Comparison of ENCODE assay signal across 1 cellular context in the genomic region with DNA sequence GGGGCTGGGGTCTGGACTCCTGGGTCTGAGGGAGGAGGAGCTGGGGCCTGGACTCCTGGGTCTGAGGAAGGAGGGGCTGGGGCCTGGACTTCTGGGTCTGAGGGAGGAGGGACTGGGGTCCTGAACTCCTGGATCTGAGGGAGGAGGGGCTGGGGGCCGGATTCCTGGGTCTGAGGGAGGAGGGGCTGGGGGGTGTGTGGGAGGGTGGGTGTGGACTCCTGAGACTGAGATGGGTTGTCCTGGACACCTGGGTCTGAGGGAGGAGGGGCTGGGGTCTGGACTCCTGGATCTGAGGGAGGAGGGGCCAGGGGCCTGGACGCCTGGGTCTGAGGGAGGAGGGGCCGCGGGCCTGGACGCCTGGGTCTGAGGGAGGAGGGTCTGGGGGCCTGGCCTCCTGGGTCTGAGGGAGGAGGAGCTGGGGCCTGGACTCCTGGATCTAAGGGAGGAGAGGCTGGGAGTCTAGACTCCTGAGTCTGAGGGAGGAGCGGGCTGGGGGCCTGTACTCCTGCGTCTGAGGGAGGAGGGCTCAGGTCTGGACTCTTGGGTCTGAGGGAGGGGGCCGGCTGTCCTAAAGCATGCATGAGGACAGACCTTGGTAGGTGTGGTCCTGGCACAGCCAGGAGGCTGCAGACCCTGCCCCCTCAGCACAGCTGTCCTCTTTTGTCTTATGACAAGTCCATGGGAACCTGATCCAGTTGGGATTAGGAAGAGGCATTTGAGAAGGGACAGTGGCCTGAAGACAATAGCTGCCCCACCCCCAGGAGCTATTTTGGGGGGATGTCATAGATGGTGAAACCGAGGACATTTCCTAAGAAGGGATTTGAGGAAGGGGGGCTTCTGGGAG.
TF ChIP-seq lines count a peak whose summit lies in the region.

No MANE protein-coding gene starts in this region.

TF ChIP-seq in GM12891, 5 proteins besides CTCF, POLR2A, EP300 and RAD21:
- TF ChIP-seq POLR2AphosphoS5 (IDR thresholded peaks at IDR 0.05; ENCODE audit: low read depth, low read length) = no peak
- no peak for TF ChIP-seq SPI1 (IDR thresholded peaks at IDR 0.05; ENCODE audit: low read depth, low read length)
- no peak for TF ChIP-seq TAF1 (IDR thresholded peaks at IDR 0.05; ENCODE audit: low read depth, low read length)
- TF ChIP-seq POU2F2 (IDR thresholded peaks at IDR 0.05; ENCODE audit: low read depth, low read length) = no peak
- TF ChIP-seq PAX5 (IDR thresholded peaks at IDR 0.05; ENCODE audit: insufficient read depth, low read length, severe bottlenecking) = no peak
